In the genomic region with DNA sequence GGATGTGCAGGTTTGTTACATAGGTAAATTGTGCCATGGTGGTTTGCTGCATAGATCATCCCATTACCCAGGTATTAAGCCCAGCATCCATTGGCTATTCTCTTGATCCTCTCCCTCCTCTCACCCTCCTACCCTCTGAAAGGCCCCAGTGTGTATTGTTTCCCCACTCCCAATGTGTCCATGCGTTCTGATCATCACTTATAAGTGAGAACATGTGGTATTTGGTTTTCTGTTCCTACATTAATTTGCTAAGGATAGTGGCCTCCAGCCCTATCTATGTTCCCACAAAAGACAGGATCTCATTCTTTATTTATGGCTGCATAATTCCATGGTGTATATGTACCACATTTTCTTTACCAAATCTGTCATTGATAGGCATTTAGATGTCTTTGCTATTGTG, we compare ENCODE assay signal across 1 cellular context.
TF ChIP-seq lines count a peak whose summit lies in the region.

No MANE protein-coding gene starts in this region.

TF ChIP-seq in neural cell, 6 proteins besides CTCF, POLR2A, EP300 and RAD21 (continued from another document):
- TF ChIP-seq, protein P1, sequence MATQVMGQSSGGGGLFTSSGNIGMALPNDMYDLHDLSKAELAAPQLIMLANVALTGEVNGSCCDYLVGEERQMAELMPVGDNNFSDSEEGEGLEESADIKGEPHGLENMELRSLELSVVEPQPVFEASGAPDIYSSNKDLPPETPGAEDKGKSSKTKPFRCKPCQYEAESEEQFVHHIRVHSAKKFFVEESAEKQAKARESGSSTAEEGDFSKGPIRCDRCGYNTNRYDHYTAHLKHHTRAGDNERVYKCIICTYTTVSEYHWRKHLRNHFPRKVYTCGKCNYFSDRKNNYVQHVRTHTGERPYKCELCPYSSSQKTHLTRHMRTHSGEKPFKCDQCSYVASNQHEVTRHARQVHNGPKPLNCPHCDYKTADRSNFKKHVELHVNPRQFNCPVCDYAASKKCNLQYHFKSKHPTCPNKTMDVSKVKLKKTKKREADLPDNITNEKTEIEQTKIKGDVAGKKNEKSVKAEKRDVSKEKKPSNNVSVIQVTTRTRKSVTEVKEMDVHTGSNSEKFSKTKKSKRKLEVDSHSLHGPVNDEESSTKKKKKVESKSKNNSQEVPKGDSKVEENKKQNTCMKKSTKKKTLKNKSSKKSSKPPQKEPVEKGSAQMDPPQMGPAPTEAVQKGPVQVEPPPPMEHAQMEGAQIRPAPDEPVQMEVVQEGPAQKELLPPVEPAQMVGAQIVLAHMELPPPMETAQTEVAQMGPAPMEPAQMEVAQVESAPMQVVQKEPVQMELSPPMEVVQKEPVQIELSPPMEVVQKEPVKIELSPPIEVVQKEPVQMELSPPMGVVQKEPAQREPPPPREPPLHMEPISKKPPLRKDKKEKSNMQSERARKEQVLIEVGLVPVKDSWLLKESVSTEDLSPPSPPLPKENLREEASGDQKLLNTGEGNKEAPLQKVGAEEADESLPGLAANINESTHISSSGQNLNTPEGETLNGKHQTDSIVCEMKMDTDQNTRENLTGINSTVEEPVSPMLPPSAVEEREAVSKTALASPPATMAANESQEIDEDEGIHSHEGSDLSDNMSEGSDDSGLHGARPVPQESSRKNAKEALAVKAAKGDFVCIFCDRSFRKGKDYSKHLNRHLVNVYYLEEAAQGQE (IDR thresholded peaks at IDR 0.05; ENCODE audit: borderline replicate concordance): no peak
- TF ChIP-seq EZH2 (IDR thresholded peaks at IDR 0.05; ENCODE audit: borderline replicate concordance, insufficient read depth, low read length, poor library complexity, severe bottlenecking) (no peak), SMC3 (conservative IDR thresholded peaks at IDR 0.05; ENCODE audit: poor library complexity) (no peak), MXI1 (conservative IDR thresholded peaks at IDR 0.05; ENCODE audit: poor library complexity, severe bottlenecking) (no peak)
